Comparison of ENCODE assay signal across 1 cellular context in genomic region chr4:84596826-84597225, GRCh38.
TF ChIP-seq lines count a peak whose summit lies in the region.

No MANE protein-coding gene starts in this region.

TF ChIP-seq in HEK293, 187 proteins besides CTCF, POLR2A, EP300 and RAD21 (continued from another document and continues in another):
- no peak for TF ChIP-seq ZNF362 (tag by site-specific recombination; IDR thresholded peaks at IDR 0.05)
- no peak for TF ChIP-seq ZNF174 (tag by site-specific recombination; IDR thresholded peaks at IDR 0.05)
- TF ChIP-seq ZNF404 (tag by site-specific recombination; IDR thresholded peaks at IDR 0.05): no peak
- no peak for TF ChIP-seq ZNF843 (tag by site-specific recombination; IDR thresholded peaks at IDR 0.05)
- no peak for TF ChIP-seq ZNF792 (tag by site-specific recombination; IDR thresholded peaks at IDR 0.05)
- TF ChIP-seq ZNF433 (tag by site-specific recombination; IDR thresholded peaks at IDR 0.05; ENCODE audit: low read depth): no peak
- no peak for TF ChIP-seq ZNF155 (tag by site-specific recombination; IDR thresholded peaks at IDR 0.05)
- TF ChIP-seq KLF10 (tag by site-specific recombination; IDR thresholded peaks at IDR 0.05): peak; percentile 42; the same call in 1 of the 2 replicates
- no peak for TF ChIP-seq ZNF16 (tag by site-specific recombination; IDR thresholded peaks at IDR 0.05; ENCODE audit: low read depth)
- no peak for TF ChIP-seq ZNF324 (tag by site-specific recombination; IDR thresholded peaks at IDR 0.05)
- TF ChIP-seq, protein P1, sequence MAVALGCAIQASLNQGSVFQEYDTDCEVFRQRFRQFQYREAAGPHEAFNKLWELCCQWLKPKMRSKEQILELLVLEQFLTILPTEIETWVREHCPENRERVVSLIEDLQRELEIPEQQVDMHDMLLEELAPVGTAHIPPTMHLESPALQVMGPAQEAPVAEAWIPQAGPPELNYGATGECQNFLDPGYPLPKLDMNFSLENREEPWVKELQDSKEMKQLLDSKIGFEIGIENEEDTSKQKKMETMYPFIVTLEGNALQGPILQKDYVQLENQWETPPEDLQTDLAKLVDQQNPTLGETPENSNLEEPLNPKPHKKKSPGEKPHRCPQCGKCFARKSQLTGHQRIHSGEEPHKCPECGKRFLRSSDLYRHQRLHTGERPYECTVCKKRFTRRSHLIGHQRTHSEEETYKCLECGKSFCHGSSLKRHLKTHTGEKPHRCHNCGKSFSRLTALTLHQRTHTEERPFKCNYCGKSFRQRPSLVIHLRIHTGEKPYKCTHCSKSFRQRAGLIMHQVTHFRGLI (tag by site-specific recombination; IDR thresholded peaks at IDR 0.05): no peak
- no peak for TF ChIP-seq ZNF146 (tag by site-specific recombination; IDR thresholded peaks at IDR 0.05)
- no peak for TF ChIP-seq ZNF157 (tag by site-specific recombination; IDR thresholded peaks at IDR 0.05)
- no peak for TF ChIP-seq ZNF37A (tag by site-specific recombination; IDR thresholded peaks at IDR 0.05)
- TF ChIP-seq, protein P2, sequence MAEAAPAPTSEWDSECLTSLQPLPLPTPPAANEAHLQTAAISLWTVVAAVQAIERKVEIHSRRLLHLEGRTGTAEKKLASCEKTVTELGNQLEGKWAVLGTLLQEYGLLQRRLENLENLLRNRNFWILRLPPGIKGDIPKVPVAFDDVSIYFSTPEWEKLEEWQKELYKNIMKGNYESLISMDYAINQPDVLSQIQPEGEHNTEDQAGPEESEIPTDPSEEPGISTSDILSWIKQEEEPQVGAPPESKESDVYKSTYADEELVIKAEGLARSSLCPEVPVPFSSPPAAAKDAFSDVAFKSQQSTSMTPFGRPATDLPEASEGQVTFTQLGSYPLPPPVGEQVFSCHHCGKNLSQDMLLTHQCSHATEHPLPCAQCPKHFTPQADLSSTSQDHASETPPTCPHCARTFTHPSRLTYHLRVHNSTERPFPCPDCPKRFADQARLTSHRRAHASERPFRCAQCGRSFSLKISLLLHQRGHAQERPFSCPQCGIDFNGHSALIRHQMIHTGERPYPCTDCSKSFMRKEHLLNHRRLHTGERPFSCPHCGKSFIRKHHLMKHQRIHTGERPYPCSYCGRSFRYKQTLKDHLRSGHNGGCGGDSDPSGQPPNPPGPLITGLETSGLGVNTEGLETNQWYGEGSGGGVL (tag by site-specific recombination; IDR thresholded peaks at IDR 0.05): no peak
- TF ChIP-seq ZNF366 (tag by site-specific recombination; conservative IDR thresholded peaks at IDR 0.05): peak; percentile 50; the same call in 1 of the 2 replicates
- no peak for TF ChIP-seq GLI4 (tag by site-specific recombination; IDR thresholded peaks at IDR 0.05)
- TF ChIP-seq ZNF549 (tag by site-specific recombination; IDR thresholded peaks at IDR 0.05): no peak
- TF ChIP-seq, protein P3, sequence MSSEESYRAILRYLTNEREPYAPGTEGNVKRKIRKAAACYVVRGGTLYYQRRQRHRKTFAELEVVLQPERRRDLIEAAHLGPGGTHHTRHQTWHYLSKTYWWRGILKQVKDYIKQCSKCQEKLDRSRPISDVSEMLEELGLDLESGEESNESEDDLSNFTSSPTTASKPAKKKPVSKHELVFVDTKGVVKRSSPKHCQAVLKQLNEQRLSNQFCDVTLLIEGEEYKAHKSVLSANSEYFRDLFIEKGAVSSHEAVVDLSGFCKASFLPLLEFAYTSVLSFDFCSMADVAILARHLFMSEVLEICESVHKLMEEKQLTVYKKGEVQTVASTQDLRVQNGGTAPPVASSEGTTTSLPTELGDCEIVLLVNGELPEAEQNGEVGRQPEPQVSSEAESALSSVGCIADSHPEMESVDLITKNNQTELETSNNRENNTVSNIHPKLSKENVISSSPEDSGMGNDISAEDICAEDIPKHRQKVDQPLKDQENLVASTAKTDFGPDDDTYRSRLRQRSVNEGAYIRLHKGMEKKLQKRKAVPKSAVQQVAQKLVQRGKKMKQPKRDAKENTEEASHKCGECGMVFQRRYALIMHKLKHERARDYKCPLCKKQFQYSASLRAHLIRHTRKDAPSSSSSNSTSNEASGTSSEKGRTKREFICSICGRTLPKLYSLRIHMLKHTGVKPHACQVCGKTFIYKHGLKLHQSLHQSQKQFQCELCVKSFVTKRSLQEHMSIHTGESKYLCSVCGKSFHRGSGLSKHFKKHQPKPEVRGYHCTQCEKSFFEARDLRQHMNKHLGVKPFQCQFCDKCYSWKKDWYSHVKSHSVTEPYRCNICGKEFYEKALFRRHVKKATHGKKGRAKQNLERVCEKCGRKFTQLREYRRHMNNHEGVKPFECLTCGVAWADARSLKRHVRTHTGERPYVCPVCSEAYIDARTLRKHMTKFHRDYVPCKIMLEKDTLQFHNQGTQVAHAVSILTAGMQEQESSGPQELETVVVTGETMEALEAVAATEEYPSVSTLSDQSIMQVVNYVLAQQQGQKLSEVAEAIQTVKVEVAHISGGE (tag by site-specific recombination; conservative IDR thresholded peaks at IDR 0.05; ENCODE audit: low read depth): no peak
- TF ChIP-seq, protein P4, sequence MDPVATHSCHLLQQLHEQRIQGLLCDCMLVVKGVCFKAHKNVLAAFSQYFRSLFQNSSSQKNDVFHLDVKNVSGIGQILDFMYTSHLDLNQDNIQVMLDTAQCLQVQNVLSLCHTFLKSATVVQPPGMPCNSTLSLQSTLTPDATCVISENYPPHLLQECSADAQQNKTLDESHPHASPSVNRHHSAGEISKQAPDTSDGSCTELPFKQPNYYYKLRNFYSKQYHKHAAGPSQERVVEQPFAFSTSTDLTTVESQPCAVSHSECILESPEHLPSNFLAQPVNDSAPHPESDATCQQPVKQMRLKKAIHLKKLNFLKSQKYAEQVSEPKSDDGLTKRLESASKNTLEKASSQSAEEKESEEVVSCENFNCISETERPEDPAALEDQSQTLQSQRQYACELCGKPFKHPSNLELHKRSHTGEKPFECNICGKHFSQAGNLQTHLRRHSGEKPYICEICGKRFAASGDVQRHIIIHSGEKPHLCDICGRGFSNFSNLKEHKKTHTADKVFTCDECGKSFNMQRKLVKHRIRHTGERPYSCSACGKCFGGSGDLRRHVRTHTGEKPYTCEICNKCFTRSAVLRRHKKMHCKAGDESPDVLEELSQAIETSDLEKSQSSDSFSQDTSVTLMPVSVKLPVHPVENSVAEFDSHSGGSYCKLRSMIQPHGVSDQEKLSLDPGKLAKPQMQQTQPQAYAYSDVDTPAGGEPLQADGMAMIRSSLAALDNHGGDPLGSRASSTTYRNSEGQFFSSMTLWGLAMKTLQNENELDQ (tag by site-specific recombination; IDR thresholded peaks at IDR 0.05; ENCODE audit: low read depth): no peak
- TF ChIP-seq, protein P5, sequence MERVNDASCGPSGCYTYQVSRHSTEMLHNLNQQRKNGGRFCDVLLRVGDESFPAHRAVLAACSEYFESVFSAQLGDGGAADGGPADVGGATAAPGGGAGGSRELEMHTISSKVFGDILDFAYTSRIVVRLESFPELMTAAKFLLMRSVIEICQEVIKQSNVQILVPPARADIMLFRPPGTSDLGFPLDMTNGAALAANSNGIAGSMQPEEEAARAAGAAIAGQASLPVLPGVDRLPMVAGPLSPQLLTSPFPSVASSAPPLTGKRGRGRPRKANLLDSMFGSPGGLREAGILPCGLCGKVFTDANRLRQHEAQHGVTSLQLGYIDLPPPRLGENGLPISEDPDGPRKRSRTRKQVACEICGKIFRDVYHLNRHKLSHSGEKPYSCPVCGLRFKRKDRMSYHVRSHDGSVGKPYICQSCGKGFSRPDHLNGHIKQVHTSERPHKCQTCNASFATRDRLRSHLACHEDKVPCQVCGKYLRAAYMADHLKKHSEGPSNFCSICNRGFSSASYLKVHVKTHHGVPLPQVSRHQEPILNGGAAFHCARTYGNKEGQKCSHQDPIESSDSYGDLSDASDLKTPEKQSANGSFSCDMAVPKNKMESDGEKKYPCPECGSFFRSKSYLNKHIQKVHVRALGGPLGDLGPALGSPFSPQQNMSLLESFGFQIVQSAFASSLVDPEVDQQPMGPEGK (tag by site-specific recombination; IDR thresholded peaks at IDR 0.05): no peak
- peak; percentile 27; the same call in 1 of the 2 replicates for TF ChIP-seq TRIM28 (IDR thresholded peaks at IDR 0.05; ENCODE audit: borderline replicate concordance, low read length)
- no peak for TF ChIP-seq REPIN1 (tag by site-specific recombination; IDR thresholded peaks at IDR 0.05; ENCODE audit: low read depth)
- no peak for TF ChIP-seq ZNF488 (tag by site-specific recombination; IDR thresholded peaks at IDR 0.05)
- no peak for TF ChIP-seq KLF1 (tag by site-specific recombination; IDR thresholded peaks at IDR 0.05)
- no peak for TF ChIP-seq ZNF423 (tag by site-specific recombination; IDR thresholded peaks at IDR 0.05)
- no peak for TF ChIP-seq ZNF148 (tag by site-specific recombination; IDR thresholded peaks at IDR 0.05; ENCODE audit: borderline replicate concordance)
- TF ChIP-seq ZBTB1 (tag by site-specific recombination; IDR thresholded peaks at IDR 0.05): no peak
- TF ChIP-seq ZNF19 (tag by site-specific recombination; IDR thresholded peaks at IDR 0.05; ENCODE audit: low read depth): no peak
- TF ChIP-seq ZNF629 (tag by site-specific recombination; IDR thresholded peaks at IDR 0.05): peak; percentile 50
- no peak for TF ChIP-seq ZNF302 (tag by site-specific recombination; IDR thresholded peaks at IDR 0.05; ENCODE audit: low read depth)
- TF ChIP-seq BCL11A (tag by site-specific recombination; IDR thresholded peaks at IDR 0.05; ENCODE audit: low read depth): no peak
- TF ChIP-seq ZNF23 (tag by site-specific recombination; IDR thresholded peaks at IDR 0.05; ENCODE audit: borderline replicate concordance): no peak
- TF ChIP-seq YY1 (tag by site-specific recombination; IDR thresholded peaks at IDR 0.05): no peak
- no peak for TF ChIP-seq ZNF26 (tag by site-specific recombination; IDR thresholded peaks at IDR 0.05)
- TF ChIP-seq ZSCAN5A (tag by site-specific recombination; IDR thresholded peaks at IDR 0.05): no peak
- TF ChIP-seq ZBTB7A (tag by site-specific recombination; IDR thresholded peaks at IDR 0.05; ENCODE audit: low read depth): no peak
- TF ChIP-seq ZNF704 (tag by site-specific recombination; IDR thresholded peaks at IDR 0.05): no peak
- no peak for TF ChIP-seq HOXA7 (CRISPR knock-in tag; IDR thresholded peaks at IDR 0.05; ENCODE audit: borderline replicate concordance)
- TF ChIP-seq ZNF654 (tag by site-specific recombination; IDR thresholded peaks at IDR 0.05; ENCODE audit: low read depth): no peak
- TF ChIP-seq WT1 (tag by site-specific recombination; IDR thresholded peaks at IDR 0.05): no peak
- peak; percentile 46 for TF ChIP-seq FEZF1 (tag by site-specific recombination; IDR thresholded peaks at IDR 0.05)
- TF ChIP-seq ZNF660 (tag by site-specific recombination; IDR thresholded peaks at IDR 0.05): peak; percentile 38; the same call in 1 of the 2 replicates
